12 cellular contexts compared by ENCODE assay signal in genomic region chr21:36122977-36123376, GRCh38. TPM values are rescaled to one million over a fixed set of nuclear protein-coding genes. Genes with fewer than 3 reads are reported as not detected.
DNase-seq lines count a peak whose midpoint lies in the region; ATAC-seq, FAIRE-seq and TF ChIP-seq lines count a peak whose summit lies in the region.
"Had no signal": no experiment of that assay in that cellular context is flagged by ENCODE, and none has a peak within 500 bp of the region (broad histone marks: within the 10 kb centered on the region; RNA-seq: fewer than 3 reads in every experiment).

No MANE protein-coding gene starts in this region.

- no peak for TF ChIP-seq EP300 in SK-N-SH (IDR thresholded peaks at IDR 0.05; ENCODE audit: borderline replicate concordance in 1 of 2, low read depth in 1 of 2, low read length in 1 of 2)

- H4K20me1 ChIP-seq in SK-N-SH (ENCODE audit: insufficient read depth): no peaks in the 10 kb centered on the region

- BruUV-seq in Panc1 (replicated peaks; lab: Mats Ljungman, UMichigan): no TSS peak

- no peaks in the 10 kb centered on the region for H3F3A ChIP-seq in SK-N-SH (replicated peaks; ENCODE audit: insufficient read depth)

- 37% methylated on average over 4 of the region's 4 CpGs for WGBS in SK-N-SH (ENCODE audit: low lambda C conversion rate)
- 43 to 46% methylated on average over 4 of the region's 4 CpGs for WGBS in pancreas, 2 donors

- H3K9me2 ChIP-seq in SK-N-SH: no peaks in the 10 kb centered on the region

- TF ChIP-seq RAD21 in SK-N-SH (IDR thresholded peaks at IDR 0.05; ENCODE audit: low read length): no peak

- no peak overlapping the region for H2AFZ ChIP-seq in SK-N-SH (ENCODE audit: low read depth)

- H3K4me3 ChIP-seq in SK-N-SH (ENCODE audit: low read depth in 2 of 2, low read length in 1 of 2) (no peak overlapping the region), Panc1 (ENCODE audit: low read depth in 2 of 2, low read length in 2 of 2) (no peak overlapping the region), epithelial cell of proximal tubule (ENCODE audit: low read depth, low read length) (no peak overlapping the region), thoracic aorta (no peak overlapping the region), pancreas (no peak overlapping the region)

- H3K9me3 ChIP-seq in SK-N-SH (no peaks in the 10 kb centered on the region), Panc1 (ENCODE audit: control insufficient read depth, insufficient read depth, low read depth, low read length) (no peaks in the 10 kb centered on the region), thoracic aorta (no peaks in the 10 kb centered on the region), pancreas (no peaks in the 10 kb centered on the region)

- H3K9ac ChIP-seq in SK-N-SH: no peak overlapping the region

- H3K27ac ChIP-seq in SK-N-SH (ENCODE audit: low read depth in 2 of 2, low read length in 1 of 2): no peak overlapping the region
- H3K27ac ChIP-seq in Panc1 (ENCODE audit: low read length): no peak overlapping the region
- no peak overlapping the region for H3K27ac ChIP-seq in thoracic aorta
- no peak overlapping the region for H3K27ac ChIP-seq in pancreas

- no peak for FAIRE-seq in pancreas (lab: Jason Lieb, UNC)

- no peaks in the 10 kb centered on the region for H3K36me3 ChIP-seq in SK-N-SH (replicated peaks in 1 of 2; ENCODE audit: control insufficient read depth in 1 of 2, insufficient read depth in 2 of 2, low read length in 1 of 2)
- H3K36me3 ChIP-seq in Panc1 (ENCODE audit: control insufficient read depth, insufficient read depth, low read length): no peaks in the 10 kb centered on the region
- no peaks in the 10 kb centered on the region for H3K36me3 ChIP-seq in thoracic aorta
- no peaks in the 10 kb centered on the region for H3K36me3 ChIP-seq in pancreas

- DNase-seq in SK-N-SH (no peak), Panc1 (ENCODE audit: low read depth, low spot score) (no peak), epithelial cell of proximal tubule (ENCODE audit: low read depth) (no peak), thoracic aorta (ENCODE audit: low spot score) (no peak), pancreas (no peak), GF-D8 (lab: John Stamatoyannopoulos, UW) (no peak)
- no peak for DNase-seq in activated CD4-positive, alpha-beta T cell treated with anti-CD3 and anti-CD28 coated beads, Interleukin-2, amount 50 U/mL, for 4 hours
- DNase-seq: activated gamma-delta T cell, NCI-H2029 treated with DMSO at 0.1 percent for 48 hours, RPMI8226 had no signal

- no peak overlapping the region for H3K4me2 ChIP-seq in SK-N-SH

- no peaks in the 10 kb centered on the region for H3K79me2 ChIP-seq in SK-N-SH (ENCODE audit: insufficient read depth)

- H3K4me1 ChIP-seq in SK-N-SH (ENCODE audit: control insufficient read depth in 1 of 2, insufficient read depth in 2 of 2, low read depth in 1 of 2, low read length in 1 of 2) (no peaks in the 10 kb centered on the region), Panc1 (ENCODE audit: control insufficient read depth, insufficient read depth, low read length) (no peaks in the 10 kb centered on the region), thoracic aorta (ENCODE audit: control insufficient read depth in 1 of 2, low read depth in 2 of 2) (peaks cover 4 to 6% of the 10 kb centered on the region in 2 donors), pancreas (no peaks in the 10 kb centered on the region)

- ATAC-seq in SK-N-SH treated with all-trans-retinoic acid at 6 μM for 48 hours: no peak
- ATAC-seq in Panc1: no peak
- ATAC-seq in thoracic aorta (ENCODE audit: insufficient number of reproducible peaks, low FRiP score, low read depth): no peak
- no peak for ATAC-seq in pancreas
- ATAC-seq: activated CD4-positive, CD25-positive, alpha-beta regulatory T cell treated with anti-CD3 and anti-CD28 coated beads, Interleukin-2, amount 50 U/mL, for 24 hours had no signal

- TF ChIP-seq CTCF in SK-N-SH (IDR thresholded peaks at IDR 0.05): peak; percentile 44
- TF ChIP-seq CTCF in Panc1 (IDR thresholded peaks at IDR 0.05): peak; percentile 53; the same call in 1 of the 2 replicates
- peak; percentile 45 for TF ChIP-seq CTCF in epithelial cell of proximal tubule (conservative IDR thresholded peaks at IDR 0.05; ENCODE audit: low read depth, low read length)
- TF ChIP-seq CTCF in thoracic aorta (IDR thresholded peaks at IDR 0.05): peak; percentile 29
- peak in 2 of 4 donors; percentile 14 to 18 for TF ChIP-seq CTCF in pancreas (IDR thresholded peaks at IDR 0.05)

- POLR2A ChIA-PET in SK-N-SH (lab: Yijun Ruan, JAX) (no interaction called here), Panc1 (lab: Charles Lee) (no interaction called here)

- intact Hi-C loops in Panc1 (cut with micrococcal nuclease; ENCODE audit: unreplicated experiment) (no loop called here), pancreas (cut with DNase I) (no loop called here)

- H3K27me3 ChIP-seq in SK-N-SH (ENCODE audit: insufficient read depth) (no peaks in the 10 kb centered on the region), Panc1 (ENCODE audit: control insufficient read depth, insufficient read depth, low read length) (no peaks in the 10 kb centered on the region), thoracic aorta (replicated peaks; ENCODE audit: insufficient read depth) (no peaks in the 10 kb centered on the region), pancreas (no peaks in the 10 kb centered on the region)

- in situ Hi-C loops in Panc1 (cut with HindIII; ENCODE audit: low pct_unique_long_range_greater_than_20kb, low sequenced_read_pairs): no loop called here

- CTCF ChIA-PET in SK-N-SH (lab: Yijun Ruan, JAX): interaction anchor here (0.7 to 6.8 kb wide), 6 partner anchors 10 to 88 kb away, joined by 3 to 56 read pairs (median 7); partner anchors contain the start of gene CBR3
- CTCF ChIA-PET in Panc1 (lab: Charles Lee): no interaction called here

TF ChIP-seq in SK-N-SH, 30 proteins besides CTCF, POLR2A, EP300 and RAD21 (continues in another document):
- TF ChIP-seq POLR2AphosphoS5 (IDR thresholded peaks at IDR 0.05; ENCODE audit: low read depth, low read length) (no peak), RCOR1 (IDR thresholded peaks at IDR 0.05; ENCODE audit: low read length) (no peak), GABPA (IDR thresholded peaks at IDR 0.05; ENCODE audit: low read depth) (no peak), NFIC (IDR thresholded peaks at IDR 0.05; ENCODE audit: borderline replicate concordance) (no peak), ELF1 (IDR thresholded peaks at IDR 0.05) (no peak), SMC3 (IDR thresholded peaks at IDR 0.05; ENCODE audit: low read depth, low read length) (no peak), MXI1 (IDR thresholded peaks at IDR 0.05; ENCODE audit: low read depth, low read length) (no peak)

TF ChIP-seq in SK-N-SH treated with all-trans-retinoic acid at 6 μM for 48 hours, 23 proteins besides CTCF, POLR2A, EP300 and RAD21 (continues in another document):
- TF ChIP-seq RARB (CRISPR knock-in tag; IDR thresholded peaks at IDR 0.05) (no peak), ISL1 (CRISPR knock-in tag; IDR thresholded peaks at IDR 0.05) (no peak), ARNTL (CRISPR knock-in tag; IDR thresholded peaks at IDR 0.05; ENCODE audit: borderline replicate concordance, low read depth) (no peak), BACH2 (CRISPR knock-in tag; IDR thresholded peaks at IDR 0.05; ENCODE audit: borderline replicate concordance) (no peak)
- TF ChIP-seq, protein P1, sequence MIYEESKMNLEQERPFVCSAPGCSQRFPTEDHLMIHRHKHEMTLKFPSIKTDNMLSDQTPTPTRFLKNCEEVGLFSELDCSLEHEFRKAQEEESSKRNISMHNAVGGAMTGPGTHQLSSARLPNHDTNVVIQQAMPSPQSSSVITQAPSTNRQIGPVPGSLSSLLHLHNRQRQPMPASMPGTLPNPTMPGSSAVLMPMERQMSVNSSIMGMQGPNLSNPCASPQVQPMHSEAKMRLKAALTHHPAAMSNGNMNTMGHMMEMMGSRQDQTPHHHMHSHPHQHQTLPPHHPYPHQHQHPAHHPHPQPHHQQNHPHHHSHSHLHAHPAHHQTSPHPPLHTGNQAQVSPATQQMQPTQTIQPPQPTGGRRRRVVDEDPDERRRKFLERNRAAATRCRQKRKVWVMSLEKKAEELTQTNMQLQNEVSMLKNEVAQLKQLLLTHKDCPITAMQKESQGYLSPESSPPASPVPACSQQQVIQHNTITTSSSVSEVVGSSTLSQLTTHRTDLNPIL (CRISPR knock-in tag; IDR thresholded peaks at IDR 0.05; ENCODE audit: low read depth): no peak

RNA-seq across cellular contexts. Expression of gene CBR3, which starts 11.9 kb away (rescaled TPM):
- polyA plus RNA-seq in SK-N-SH (2012; rRNA removed) (5.7 and 6.7 TPM in 2 replicates), pancreas (1 to 10 TPM; 1.4 to 2.4 TPM)
- 7.7 and 8.4 TPM in 2 replicates for polyA plus RNA-seq in SK-N-SH (2012; cell fraction: cytosol; rRNA removed)
- 3.3 and 4.7 TPM in 2 replicates for polyA plus RNA-seq in SK-N-SH (2012; cell fraction: nucleus; rRNA removed)
- total RNA-seq in Panc1 (2021; ENCODE audit: unreplicated experiment) (1.6 TPM), epithelial cell of proximal tubule (12.8 and 17.7 TPM in 2 replicates), thoracic aorta (10 to 100 TPM; 19.3 to 27.6 TPM), pancreas (1 to 10 TPM in 2 of 6 donors, under 1 TPM in 4; 0.16 to 2.4 (median 0.84) TPM)
- 2.8 TPM for polyA plus RNA-seq in Panc1 (2012; ENCODE audit: insufficient read length)

RNA-seq across cellular contexts. Expression of gene DOP1B, which starts 33.6 kb away (rescaled TPM):
- 4.3 and 4.9 TPM in 2 replicates for polyA plus RNA-seq in SK-N-SH (2012; rRNA removed)
- 3.7 and 4.8 TPM in 2 replicates for polyA plus RNA-seq in SK-N-SH (2012; cell fraction: cytosol; rRNA removed)
- 7.5 and 8.2 TPM in 2 replicates for polyA plus RNA-seq in SK-N-SH (2012; cell fraction: nucleus; rRNA removed)
- 31.0 TPM for total RNA-seq in Panc1 (2021; ENCODE audit: unreplicated experiment)
- 23.5 TPM for polyA plus RNA-seq in Panc1 (2012; ENCODE audit: insufficient read length)
- total RNA-seq in epithelial cell of proximal tubule: 37.6 and 40.7 TPM in 2 replicates
- total RNA-seq in thoracic aorta: 10 to 100 TPM; 14.6 to 20.6 TPM
- total RNA-seq in pancreas: 10 to 100 TPM in 2 of 6 donors, 1 to 10 TPM in 4; 5.1 to 15.4 (median 7.2) TPM
- 1 to 10 TPM; 3.1 to 4.5 TPM for polyA plus RNA-seq in pancreas

RNA-seq across cellular contexts. Expression of gene CBR1, which starts 53.2 kb away (rescaled TPM):
- polyA plus RNA-seq in SK-N-SH (2012; rRNA removed): 125 and 136 TPM in 2 replicates
- polyA plus RNA-seq in SK-N-SH (2012; cell fraction: cytosol; rRNA removed): 104 and 133 TPM in 2 replicates
- 89.5 and 186 TPM in 2 replicates for polyA plus RNA-seq in SK-N-SH (2012; cell fraction: nucleus; rRNA removed)
- 27.8 TPM for total RNA-seq in Panc1 (2021; ENCODE audit: unreplicated experiment)
- 71.7 TPM for polyA plus RNA-seq in Panc1 (2012; ENCODE audit: insufficient read length)
- 118 and 128 TPM in 2 replicates for total RNA-seq in epithelial cell of proximal tubule
- total RNA-seq in thoracic aorta: 100 to 1,000 TPM; 174 to 186 TPM
- 10 to 100 TPM in 5 of 6 donors, 1 to 10 TPM in 1; 9.0 to 21.2 (median 13.1) TPM for total RNA-seq in pancreas
- 10 to 100 TPM; 20.6 to 30.7 TPM for polyA plus RNA-seq in pancreas
